In genomic region chr15:90362936-90363212, GRCh38 we compare ENCODE assay signal across 1 cellular context.
TF ChIP-seq lines count a peak whose summit lies in the region.

No MANE protein-coding gene starts in this region.

TF ChIP-seq in K562, 482 proteins besides CTCF, POLR2A, EP300 and RAD21:
- TF ChIP-seq MAFK (IDR thresholded peaks at IDR 0.05; ENCODE audit: low read length) (peak; percentile 7; the same call in 1 of the 2 replicates), RBM15 (IDR thresholded peaks at IDR 0.05; ENCODE audit: insufficient read depth, low read length) (no peak), ATF3 (IDR thresholded peaks at IDR 0.05) (peak; percentile 84), ATF3 (CRISPR knock-in tag; conservative IDR thresholded peaks at IDR 0.05) (no peak), NFE2 (IDR thresholded peaks at IDR 0.05; ENCODE audit: low read depth) (0 out of 2 replicates have a peak, but pooled peaks have one; percentile 11), RBFOX2 (IDR thresholded peaks at IDR 0.05; ENCODE audit: low read depth, low read length) (no peak), NKRF (IDR thresholded peaks at IDR 0.05; ENCODE audit: borderline replicate concordance) (no peak), GTF2E2 (tag; IDR thresholded peaks at IDR 0.05) (no peak), CXXC5 (CRISPR knock-in tag; IDR thresholded peaks at IDR 0.05) (peak; percentile 24), ZNF639 (CRISPR knock-in tag; conservative IDR thresholded peaks at IDR 0.05 in 1 of 2, IDR thresholded peaks at IDR 0.05 in 1 of 2) (no peak), HDAC1 (IDR thresholded peaks at IDR 0.05) (0 out of 4 replicates have a peak, but pooled peaks of 1 of the 2 experiments have one; percentile 10), HMBOX1 (IDR thresholded peaks at IDR 0.05) (peak; percentile 19; the same call in 1 of the 2 replicates), NONO (IDR thresholded peaks at IDR 0.05; ENCODE audit: low read depth in 2 of 2, low read length in 1 of 2) (no peak), RHOXF2B (CRISPR knock-in tag; conservative IDR thresholded peaks at IDR 0.05) (no peak), SLC30A9 (CRISPR knock-in tag; IDR thresholded peaks at IDR 0.05) (no peak), MTF1 (CRISPR knock-in tag; IDR thresholded peaks at IDR 0.05; ENCODE audit: borderline replicate concordance) (no peak), SREBF2 (CRISPR knock-in tag; IDR thresholded peaks at IDR 0.05) (no peak), HLTF (IDR thresholded peaks at IDR 0.05) (no peak), STAT5B (CRISPR knock-in tag; IDR thresholded peaks at IDR 0.05) (no peak), JUND (IDR thresholded peaks at IDR 0.05; ENCODE audit: borderline replicate concordance, low read depth, low read length) (peak; percentile 64), JUND (tag; IDR thresholded peaks at IDR 0.05; ENCODE audit: borderline replicate concordance, low read depth, low read length) (peak; percentile 54; the same call in 2 of the 3 replicates), CREB1 (IDR thresholded peaks at IDR 0.05) (no peak), CREB1 (CRISPR knock-in tag; IDR thresholded peaks at IDR 0.05) (0 out of 2 replicates have a peak, but pooled peaks have one; percentile 14), EZH2 (IDR thresholded peaks at IDR 0.05; ENCODE audit: borderline replicate concordance, low read depth, low read length) (no peak), RNF219 (CRISPR knock-in tag; IDR thresholded peaks at IDR 0.05) (no peak)
